Comparison of ENCODE assay signal across 1 cellular context in genomic region chr3:107112356-107112755, GRCh38.
TF ChIP-seq lines count a peak whose summit lies in the region.

No MANE protein-coding gene starts in this region.

TF ChIP-seq in HEK293, 187 proteins besides CTCF, POLR2A, EP300 and RAD21 (continued from another document):
- TF ChIP-seq, protein P1, sequence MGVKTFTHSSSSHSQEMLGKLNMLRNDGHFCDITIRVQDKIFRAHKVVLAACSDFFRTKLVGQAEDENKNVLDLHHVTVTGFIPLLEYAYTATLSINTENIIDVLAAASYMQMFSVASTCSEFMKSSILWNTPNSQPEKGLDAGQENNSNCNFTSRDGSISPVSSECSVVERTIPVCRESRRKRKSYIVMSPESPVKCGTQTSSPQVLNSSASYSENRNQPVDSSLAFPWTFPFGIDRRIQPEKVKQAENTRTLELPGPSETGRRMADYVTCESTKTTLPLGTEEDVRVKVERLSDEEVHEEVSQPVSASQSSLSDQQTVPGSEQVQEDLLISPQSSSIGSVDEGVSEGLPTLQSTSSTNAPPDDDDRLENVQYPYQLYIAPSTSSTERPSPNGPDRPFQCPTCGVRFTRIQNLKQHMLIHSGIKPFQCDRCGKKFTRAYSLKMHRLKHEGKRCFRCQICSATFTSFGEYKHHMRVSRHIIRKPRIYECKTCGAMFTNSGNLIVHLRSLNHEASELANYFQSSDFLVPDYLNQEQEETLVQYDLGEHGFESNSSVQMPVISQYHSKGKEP (tag by site-specific recombination; IDR thresholded peaks at IDR 0.05): no peak
- TF ChIP-seq KLF10 (tag by site-specific recombination; IDR thresholded peaks at IDR 0.05): 0 out of 2 replicates have a peak, but pooled peaks have one; percentile 32
- peak; percentile 64; the same call in 1 of the 2 replicates for TF ChIP-seq ZNF350 (tag by site-specific recombination; IDR thresholded peaks at IDR 0.05)
- 0 out of 2 replicates have a peak, but pooled peaks have one; percentile 24 for TF ChIP-seq ZNF549 (tag by site-specific recombination; IDR thresholded peaks at IDR 0.05)
- TF ChIP-seq ZNF544 (tag by site-specific recombination; IDR thresholded peaks at IDR 0.05): 0 out of 2 replicates have a peak, but pooled peaks have one; percentile 25
- no peak for TF ChIP-seq ZNF416 (tag by site-specific recombination; IDR thresholded peaks at IDR 0.05)
- TF ChIP-seq ZBTB49 (tag by site-specific recombination; IDR thresholded peaks at IDR 0.05; ENCODE audit: low read depth): no peak
- TF ChIP-seq ZNF514 (tag by site-specific recombination; IDR thresholded peaks at IDR 0.05): no peak
- no peak for TF ChIP-seq ZNF274 (IDR thresholded peaks at IDR 0.05; ENCODE audit: low read length)
- TF ChIP-seq ZNF274 (tag by site-specific recombination; IDR thresholded peaks at IDR 0.05; ENCODE audit: borderline replicate concordance): no peak
- no peak for TF ChIP-seq ZFP41 (tag by site-specific recombination; IDR thresholded peaks at IDR 0.05; ENCODE audit: borderline replicate concordance)
- TF ChIP-seq, protein P2, sequence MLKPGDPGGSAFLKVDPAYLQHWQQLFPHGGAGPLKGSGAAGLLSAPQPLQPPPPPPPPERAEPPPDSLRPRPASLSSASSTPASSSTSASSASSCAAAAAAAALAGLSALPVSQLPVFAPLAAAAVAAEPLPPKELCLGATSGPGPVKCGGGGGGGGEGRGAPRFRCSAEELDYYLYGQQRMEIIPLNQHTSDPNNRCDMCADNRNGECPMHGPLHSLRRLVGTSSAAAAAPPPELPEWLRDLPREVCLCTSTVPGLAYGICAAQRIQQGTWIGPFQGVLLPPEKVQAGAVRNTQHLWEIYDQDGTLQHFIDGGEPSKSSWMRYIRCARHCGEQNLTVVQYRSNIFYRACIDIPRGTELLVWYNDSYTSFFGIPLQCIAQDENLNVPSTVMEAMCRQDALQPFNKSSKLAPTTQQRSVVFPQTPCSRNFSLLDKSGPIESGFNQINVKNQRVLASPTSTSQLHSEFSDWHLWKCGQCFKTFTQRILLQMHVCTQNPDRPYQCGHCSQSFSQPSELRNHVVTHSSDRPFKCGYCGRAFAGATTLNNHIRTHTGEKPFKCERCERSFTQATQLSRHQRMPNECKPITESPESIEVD (tag by site-specific recombination; IDR thresholded peaks at IDR 0.05): peak; percentile 37; the same call in 1 of the 2 replicates
- TF ChIP-seq ZNF184 (tag by site-specific recombination; IDR thresholded peaks at IDR 0.05): 0 out of 2 replicates have a peak, but pooled peaks have one; percentile 22
- TF ChIP-seq ZNF37A (tag by site-specific recombination; IDR thresholded peaks at IDR 0.05): no peak
- TF ChIP-seq, protein P3, sequence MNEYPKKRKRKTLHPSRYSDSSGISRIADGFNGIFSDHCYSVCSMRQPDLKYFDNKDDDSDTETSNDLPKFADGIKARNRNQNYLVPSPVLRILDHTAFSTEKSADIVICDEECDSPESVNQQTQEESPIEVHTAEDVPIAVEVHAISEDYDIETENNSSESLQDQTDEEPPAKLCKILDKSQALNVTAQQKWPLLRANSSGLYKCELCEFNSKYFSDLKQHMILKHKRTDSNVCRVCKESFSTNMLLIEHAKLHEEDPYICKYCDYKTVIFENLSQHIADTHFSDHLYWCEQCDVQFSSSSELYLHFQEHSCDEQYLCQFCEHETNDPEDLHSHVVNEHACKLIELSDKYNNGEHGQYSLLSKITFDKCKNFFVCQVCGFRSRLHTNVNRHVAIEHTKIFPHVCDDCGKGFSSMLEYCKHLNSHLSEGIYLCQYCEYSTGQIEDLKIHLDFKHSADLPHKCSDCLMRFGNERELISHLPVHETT (tag by site-specific recombination; IDR thresholded peaks at IDR 0.05): no peak
- TF ChIP-seq HIC1 (tag by site-specific recombination; IDR thresholded peaks at IDR 0.05): no peak
- TF ChIP-seq ZNF747 (tag by site-specific recombination; IDR thresholded peaks at IDR 0.05): no peak
- TF ChIP-seq ZNF777 (tag by site-specific recombination; IDR thresholded peaks at IDR 0.05; ENCODE audit: borderline replicate concordance): no peak
- TF ChIP-seq, protein P4, sequence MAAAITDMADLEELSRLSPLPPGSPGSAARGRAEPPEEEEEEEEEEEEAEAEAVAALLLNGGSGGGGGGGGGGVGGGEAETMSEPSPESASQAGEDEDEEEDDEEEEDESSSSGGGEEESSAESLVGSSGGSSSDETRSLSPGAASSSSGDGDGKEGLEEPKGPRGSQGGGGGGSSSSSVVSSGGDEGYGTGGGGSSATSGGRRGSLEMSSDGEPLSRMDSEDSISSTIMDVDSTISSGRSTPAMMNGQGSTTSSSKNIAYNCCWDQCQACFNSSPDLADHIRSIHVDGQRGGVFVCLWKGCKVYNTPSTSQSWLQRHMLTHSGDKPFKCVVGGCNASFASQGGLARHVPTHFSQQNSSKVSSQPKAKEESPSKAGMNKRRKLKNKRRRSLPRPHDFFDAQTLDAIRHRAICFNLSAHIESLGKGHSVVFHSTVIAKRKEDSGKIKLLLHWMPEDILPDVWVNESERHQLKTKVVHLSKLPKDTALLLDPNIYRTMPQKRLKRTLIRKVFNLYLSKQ (tag by site-specific recombination; IDR thresholded peaks at IDR 0.05; ENCODE audit: borderline replicate concordance): no peak
- TF ChIP-seq BCL11B (tag by site-specific recombination; IDR thresholded peaks at IDR 0.05; ENCODE audit: low read depth): no peak
- no peak for TF ChIP-seq RBAK (tag by site-specific recombination; IDR thresholded peaks at IDR 0.05)
- peak; percentile 17 for TF ChIP-seq ZNF510 (tag by site-specific recombination; IDR thresholded peaks at IDR 0.05; ENCODE audit: insufficient replicate concordance)
- TF ChIP-seq ZSCAN4 (tag by site-specific recombination; IDR thresholded peaks at IDR 0.05): no peak
- TF ChIP-seq ZBTB48 (tag by site-specific recombination; IDR thresholded peaks at IDR 0.05): no peak
- TF ChIP-seq, protein P5, sequence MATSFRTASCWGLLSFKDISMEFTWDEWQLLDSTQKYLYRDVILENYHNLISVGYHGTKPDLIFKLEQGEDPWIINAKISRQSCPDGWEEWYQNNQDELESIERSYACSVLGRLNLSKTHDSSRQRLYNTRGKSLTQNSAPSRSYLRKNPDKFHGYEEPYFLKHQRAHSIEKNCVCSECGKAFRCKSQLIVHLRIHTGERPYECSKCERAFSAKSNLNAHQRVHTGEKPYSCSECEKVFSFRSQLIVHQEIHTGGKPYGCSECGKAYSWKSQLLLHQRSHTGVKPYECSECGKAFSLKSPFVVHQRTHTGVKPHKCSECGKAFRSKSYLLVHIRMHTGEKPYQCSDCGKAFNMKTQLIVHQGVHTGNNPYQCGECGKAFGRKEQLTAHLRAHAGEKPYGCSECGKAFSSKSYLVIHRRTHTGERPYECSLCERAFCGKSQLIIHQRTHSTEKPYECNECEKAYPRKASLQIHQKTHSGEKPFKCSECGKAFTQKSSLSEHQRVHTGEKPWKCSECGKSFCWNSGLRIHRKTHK (tag by site-specific recombination; IDR thresholded peaks at IDR 0.05): no peak
- no peak for TF ChIP-seq ZNF202 (tag by site-specific recombination; IDR thresholded peaks at IDR 0.05; ENCODE audit: borderline replicate concordance)
- TF ChIP-seq ZNF248 (tag by site-specific recombination; IDR thresholded peaks at IDR 0.05): no peak
- TF ChIP-seq ZNF121 (tag by site-specific recombination; IDR thresholded peaks at IDR 0.05): no peak
- TF ChIP-seq ZBTB17 (tag by site-specific recombination; IDR thresholded peaks at IDR 0.05): no peak
- 0 out of 2 replicates have a peak, but pooled peaks have one; percentile 42 for TF ChIP-seq ZNF830 (tag by site-specific recombination; IDR thresholded peaks at IDR 0.05; ENCODE audit: low read depth)
- no peak for TF ChIP-seq MZF1 (tag by site-specific recombination; IDR thresholded peaks at IDR 0.05; ENCODE audit: borderline replicate concordance)
TF ChIP-seq in HEK293: peak in this region for 8.
